In the genomic region with DNA sequence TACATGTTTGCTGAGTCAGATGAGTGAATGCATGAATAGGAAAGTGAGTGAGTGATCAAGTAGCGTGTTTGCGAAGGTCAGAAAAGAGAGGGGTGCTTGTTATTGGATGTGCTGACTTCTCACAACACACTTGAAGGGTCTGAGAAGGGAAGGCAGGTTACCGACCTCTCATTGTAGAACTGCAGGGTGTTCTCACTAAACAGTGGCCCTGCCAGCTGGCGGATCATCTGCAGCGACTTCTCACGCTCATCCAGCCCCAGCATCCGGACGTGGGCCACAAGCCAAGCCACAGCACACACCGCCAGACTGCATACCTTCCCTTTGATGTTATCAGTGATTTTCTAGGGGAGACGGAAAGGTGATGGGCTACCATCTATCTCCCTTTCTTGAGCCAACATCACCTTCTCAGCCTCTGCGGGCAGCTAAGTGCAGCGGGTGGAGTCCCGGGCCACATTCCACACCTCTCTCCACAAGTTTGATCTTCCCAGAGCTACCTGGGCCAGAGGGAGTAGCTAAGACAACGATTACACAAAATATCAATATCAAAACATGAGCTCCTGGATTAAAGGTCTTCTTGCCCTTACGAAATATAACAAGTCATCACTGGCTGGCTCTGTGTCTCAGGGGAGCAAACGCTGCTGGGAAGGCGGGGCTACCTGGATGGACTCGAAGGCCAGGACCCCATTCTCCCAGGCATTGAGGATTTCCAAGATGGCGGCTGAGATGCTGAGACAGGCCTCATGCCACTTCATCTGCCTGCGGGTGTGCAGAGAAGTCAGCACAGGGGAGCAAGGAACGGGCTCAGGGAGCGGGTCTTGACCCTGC, we compare ENCODE assay signal across 9 cellular contexts. TPM values are rescaled to one million over a fixed set of nuclear protein-coding genes. Genes with fewer than 3 reads are reported as not detected.
A peak's percentile ranks its signal among the peaks of the same experiment; 100 is the strongest.
DNase-seq lines count a peak whose midpoint lies in the region; ATAC-seq, FAIRE-seq and TF ChIP-seq lines count a peak whose summit lies in the region.
"Had no signal": no experiment of that assay in that cellular context is flagged by ENCODE, and none has a peak within 500 bp of the region (broad histone marks: within the 10 kb centered on the region; RNA-seq: fewer than 3 reads in every experiment).

No MANE protein-coding gene starts in this region.

- H3K27me3 Mint-ChIP-seq in GM23338 (ENCODE audit: insufficient read depth, low read depth, poor library complexity): peaks cover 8% of the 10 kb centered on the region
- H3K27me3 Mint-ChIP-seq: type B pancreatic cell had no signal

- H3K4me1 Mint-ChIP-seq in GM23338: peaks cover 6% of the 10 kb centered on the region; the same call in 2 of the 3 replicates

- H3K27ac ChIP-seq in GM23338 (ENCODE audit: low read depth): no peak overlapping the region
- H3K27ac ChIP-seq in parathyroid adenoma: peak overlapping the region; percentile 88

- peaks cover 12% of the 10 kb centered on the region; the same call in 1 of the 2 replicates for H3K36me3 ChIP-seq in GM23338 (ENCODE audit: insufficient read depth)
- H3K36me3 ChIP-seq in parathyroid adenoma (ENCODE audit: control insufficient read depth, insufficient read depth, low read length): no peaks in the 10 kb centered on the region

- H3K27me3 ChIP-seq in GM23338 (ENCODE audit: insufficient read depth): no peaks in the 10 kb centered on the region
- H3K27me3 ChIP-seq in parathyroid adenoma (ENCODE audit: control insufficient read depth, insufficient read depth, low read length): no peaks in the 10 kb centered on the region

- H2AFZ ChIP-seq in GM23338: no peak overlapping the region
- H2AFZ ChIP-seq in parathyroid adenoma: peak overlapping the region; percentile 25

- H3F3A ChIP-seq in GM23338 (replicated peaks; ENCODE audit: low read depth): peaks cover 18% of the 10 kb centered on the region

- H3K4me3 Mint-ChIP-seq in GM23338: no peak overlapping the region
- H3K4me3 Mint-ChIP-seq: type B pancreatic cell had no signal

- TF ChIP-seq POLR2A in H54 (IDR thresholded peaks at IDR 0.05; ENCODE audit: low read depth, low read length): no peak

- no peak overlapping the region for H3K4me3 ChIP-seq in GM23338
- no peak overlapping the region for H3K4me3 ChIP-seq in astrocyte of the spinal cord (ENCODE audit: low read depth, low read length)
- H3K4me3 ChIP-seq in parathyroid adenoma (ENCODE audit: low read depth, low read length): no peak overlapping the region

- no peak for FAIRE-seq in H54 (lab: Jason Lieb, UNC)

- no peaks in the 10 kb centered on the region for H3K9me3 ChIP-seq in parathyroid adenoma (ENCODE audit: control insufficient read depth, low read length)

- no peaks in the 10 kb centered on the region for H3K9me3 Mint-ChIP-seq in GM23338
- H3K9me3 Mint-ChIP-seq: type B pancreatic cell had no signal

- H3K9me2 ChIP-seq in GM23338 (ENCODE audit: insufficient read depth): no peaks in the 10 kb centered on the region

- no peak overlapping the region for H3K9ac ChIP-seq in parathyroid adenoma

- H3K4me1 ChIP-seq in GM23338 (ENCODE audit: insufficient read depth): no peaks in the 10 kb centered on the region
- peaks cover 17% of the 10 kb centered on the region for H3K4me1 ChIP-seq in parathyroid adenoma

- 0 out of 2 replicates have a peak overlapping the region, but pooled peaks have one; percentile 26 for H3K4me2 ChIP-seq in GM23338
- H3K4me2 ChIP-seq in parathyroid adenoma (ENCODE audit: low read length): peak overlapping the region; percentile 37

- in situ Hi-C loops in astrocyte of the spinal cord (cut with HindIII; ENCODE audit: low sequenced_read_pairs): no loop called here

- DNase-seq in GM23338 (ENCODE audit: low spot score): no peak
- DNase-seq in T follicular helper cell (ENCODE audit: low read depth): peak; percentile 22
- DNase-seq in astrocyte of the spinal cord (ENCODE audit: low read depth, low spot score): peak; percentile 54
- DNase-seq in SKM-1 treated with dmso at 0.1 percent for 144 hours (lab: John Stamatoyannopoulos, UW; ENCODE audit: unreplicated experiment): no peak
- no peak for DNase-seq in EL
- no peak for DNase-seq in H54 (ENCODE audit: insufficient read length, low spot score)

- ATAC-seq in GM23338 (no peak), SK-N-SH treated with all-trans-retinoic acid at 6 μM for 48 hours (no peak)

- peaks cover 63% of the 10 kb centered on the region for H3K36me3 Mint-ChIP-seq in GM23338 (ENCODE audit: low read depth)

- H4K20me1 ChIP-seq in GM23338 (replicated peaks; ENCODE audit: insufficient read depth): no peaks in the 10 kb centered on the region

- TF ChIP-seq CTCF in GM23338 (conservative IDR thresholded peaks at IDR 0.05; ENCODE audit: low read depth in 2 of 2): no peak
- no peak for TF ChIP-seq CTCF in astrocyte of the spinal cord (IDR thresholded peaks at IDR 0.05; ENCODE audit: low read depth, low read length)
- no peak for TF ChIP-seq CTCF in parathyroid adenoma (IDR thresholded peaks at IDR 0.05)

- H3K79me2 ChIP-seq in GM23338 (replicated peaks; ENCODE audit: insufficient read depth) (no peaks in the 10 kb centered on the region), parathyroid adenoma (no peaks in the 10 kb centered on the region)

- no peak overlapping the region for H3K27ac Mint-ChIP-seq in GM23338
- H3K27ac Mint-ChIP-seq: type B pancreatic cell had no signal

TF ChIP-seq in GM23338, 12 proteins besides CTCF, POLR2A, EP300 and RAD21 (continues in another document):
- no peak for TF ChIP-seq CREB1 (CRISPR knock-in tag; IDR thresholded peaks at IDR 0.05; ENCODE audit: low read depth)
- no peak for TF ChIP-seq REST (IDR thresholded peaks at IDR 0.05; ENCODE audit: unreplicated experiment)

TF ChIP-seq in SK-N-SH treated with all-trans-retinoic acid at 6 μM for 48 hours, 23 proteins besides CTCF, POLR2A, EP300 and RAD21:
- TF ChIP-seq, protein P1, sequence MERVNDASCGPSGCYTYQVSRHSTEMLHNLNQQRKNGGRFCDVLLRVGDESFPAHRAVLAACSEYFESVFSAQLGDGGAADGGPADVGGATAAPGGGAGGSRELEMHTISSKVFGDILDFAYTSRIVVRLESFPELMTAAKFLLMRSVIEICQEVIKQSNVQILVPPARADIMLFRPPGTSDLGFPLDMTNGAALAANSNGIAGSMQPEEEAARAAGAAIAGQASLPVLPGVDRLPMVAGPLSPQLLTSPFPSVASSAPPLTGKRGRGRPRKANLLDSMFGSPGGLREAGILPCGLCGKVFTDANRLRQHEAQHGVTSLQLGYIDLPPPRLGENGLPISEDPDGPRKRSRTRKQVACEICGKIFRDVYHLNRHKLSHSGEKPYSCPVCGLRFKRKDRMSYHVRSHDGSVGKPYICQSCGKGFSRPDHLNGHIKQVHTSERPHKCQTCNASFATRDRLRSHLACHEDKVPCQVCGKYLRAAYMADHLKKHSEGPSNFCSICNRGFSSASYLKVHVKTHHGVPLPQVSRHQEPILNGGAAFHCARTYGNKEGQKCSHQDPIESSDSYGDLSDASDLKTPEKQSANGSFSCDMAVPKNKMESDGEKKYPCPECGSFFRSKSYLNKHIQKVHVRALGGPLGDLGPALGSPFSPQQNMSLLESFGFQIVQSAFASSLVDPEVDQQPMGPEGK (CRISPR knock-in tag; IDR thresholded peaks at IDR 0.05; ENCODE audit: borderline replicate concordance): no peak
- TF ChIP-seq TOX (CRISPR knock-in tag; IDR thresholded peaks at IDR 0.05; ENCODE audit: borderline replicate concordance) (no peak), ZNF565 (CRISPR knock-in tag; conservative IDR thresholded peaks at IDR 0.05; ENCODE audit: low read depth) (no peak), ZNF70 (CRISPR knock-in tag; IDR thresholded peaks at IDR 0.05) (no peak), TSHZ2 (CRISPR knock-in tag; IDR thresholded peaks at IDR 0.05) (no peak), ISL1 (CRISPR knock-in tag; IDR thresholded peaks at IDR 0.05) (no peak), ZFP30 (CRISPR knock-in tag; IDR thresholded peaks at IDR 0.05) (no peak), BACH2 (CRISPR knock-in tag; IDR thresholded peaks at IDR 0.05; ENCODE audit: borderline replicate concordance) (no peak), ESRRG (CRISPR knock-in tag; IDR thresholded peaks at IDR 0.05) (no peak), ARNTL (CRISPR knock-in tag; IDR thresholded peaks at IDR 0.05; ENCODE audit: borderline replicate concordance, low read depth) (no peak)

RNA-seq across cellular contexts. Expression of gene CSF3, which starts 11.0 kb away (rescaled TPM):
- 1.2 TPM in 1 of 2 replicates, not detected in the other for total RNA-seq in GM23338 (2014; rRNA removed; shearing (Covaris generic))
- polyA plus RNA-seq in GM23338 (2016; fragmentation: Nextera tagmentation; extraction: Ambion mirVana): not detected in 2 replicates

RNA-seq across cellular contexts. Expression of gene MED24, which starts 28.0 kb away (rescaled TPM):
- 88.9 and 95.1 TPM in 2 replicates for total RNA-seq in GM23338 (2014; rRNA removed; shearing (Covaris generic))
- 44.4 and 44.8 TPM in 2 replicates for polyA plus RNA-seq in GM23338 (2016; fragmentation: Nextera tagmentation; extraction: Ambion mirVana)

RNA-seq across cellular contexts. Expression of gene THRA, which starts 36.6 kb away (rescaled TPM):
- total RNA-seq in GM23338 (2014; rRNA removed; shearing (Covaris generic)): 9.6 and 10.5 TPM in 2 replicates
- polyA plus RNA-seq in GM23338 (2016; fragmentation: Nextera tagmentation; extraction: Ambion mirVana): 3.4 and 3.6 TPM in 2 replicates

RNA-seq across cellular contexts. Expression of gene PSMD3, which starts 45.6 kb away (rescaled TPM):
- total RNA-seq in GM23338 (2014; rRNA removed; shearing (Covaris generic)): 200 and 217 TPM in 2 replicates
- 100 and 112 TPM in 2 replicates for polyA plus RNA-seq in GM23338 (2016; fragmentation: Nextera tagmentation; extraction: Ambion mirVana)

Comparison
In these comparisons a context has a peak if more than half of its experiments do, and no peak if none do; other contexts are left out.
1. DNase-seq: peak in T follicular helper cell (single experiment) and astrocyte of the spinal cord (single experiment); none in GM23338 (single experiment), SKM-1 treated with dmso at 0.1 percent for 144 hours (single experiment), EL (single experiment) and H54 (single experiment).